In the genomic region with DNA sequence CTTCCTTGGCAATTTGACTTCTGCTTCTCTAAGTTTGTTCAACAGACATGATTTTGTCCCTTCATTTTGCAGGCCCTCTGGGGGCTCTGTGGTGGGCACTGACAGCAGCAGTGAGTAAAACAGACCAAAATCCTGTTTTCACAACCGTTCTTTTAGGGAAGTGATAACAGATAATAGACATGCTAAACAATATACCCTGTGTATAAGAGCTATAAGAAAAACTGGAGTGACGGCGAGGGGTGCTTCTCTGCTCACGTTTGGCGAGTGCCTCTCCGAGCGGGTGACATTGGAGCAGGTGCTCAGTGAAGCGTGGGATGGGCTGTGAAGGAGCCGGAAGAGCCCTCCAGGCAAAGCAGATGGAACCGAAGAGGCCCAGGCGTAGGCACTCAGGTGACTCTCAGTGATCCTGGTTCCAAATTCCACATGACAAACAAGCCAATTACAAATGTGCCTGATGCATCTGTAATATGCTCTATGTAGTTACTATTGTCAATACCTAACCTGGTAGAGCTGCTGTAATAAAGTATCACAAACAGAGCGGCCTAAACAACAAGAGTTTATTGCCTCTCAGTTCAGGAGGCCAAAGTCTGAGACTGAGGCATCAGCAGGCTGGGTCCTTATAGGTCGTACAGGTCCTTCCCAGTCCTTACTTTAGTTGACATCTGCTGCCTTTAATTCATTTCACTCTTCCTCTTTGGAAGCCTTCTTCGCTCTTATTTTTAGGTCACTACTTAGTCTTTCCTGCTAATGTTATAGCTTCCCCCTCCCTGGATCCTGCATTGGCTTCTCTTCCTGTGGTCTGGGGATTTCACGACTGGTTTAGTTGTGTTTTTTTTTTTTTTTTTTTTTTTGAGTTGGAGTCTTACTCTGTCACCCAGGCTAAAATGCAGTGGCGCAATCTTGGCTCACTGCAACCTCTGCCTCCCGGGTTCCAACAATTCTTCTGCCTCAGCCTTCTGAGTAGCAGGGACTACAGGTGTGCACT, we compare ENCODE assay signal across 30 cellular contexts. TPM values are rescaled to one million over a fixed set of nuclear protein-coding genes. Genes with fewer than 3 reads are reported as not detected.
DNase-seq lines count a peak whose midpoint lies in the region; ATAC-seq and TF ChIP-seq lines count a peak whose summit lies in the region.
"Had no signal": no experiment of that assay in that cellular context is flagged by ENCODE, and none has a peak within 500 bp of the region (broad histone marks: within the 10 kb centered on the region; RNA-seq: fewer than 3 reads in every experiment).

No MANE protein-coding gene starts in this region.

- peak overlapping the region in 1 of 8 donors; percentile 37 for H3K4me3 Mint-ChIP-seq in CD4-positive, alpha-beta memory T cell
- peak overlapping the region; percentile 19 for H3K4me3 Mint-ChIP-seq in activated B cell treated with CpG ODN at 0.5 μM for 24 hours
- H3K4me3 Mint-ChIP-seq: activated CD4-positive, alpha-beta T cell treated with anti-CD3 and anti-CD28 coated beads for 36 hours; activated naive CD4-positive, alpha-beta T cell treated with anti-CD3 and anti-CD28 coated beads for 36 hours; activated T-cell treated with anti-CD3 and anti-CD28 coated beads, Interleukin-2, amount 50 U/mL, for 72 hours; CD8-positive, alpha-beta memory T cell; mesothelial cell of epicardium; natural killer cell; T-cell had no signal

- no peaks in the 10 kb centered on the region for H3K9me2 ChIP-seq in GM23248 (ENCODE audit: insufficient read depth)

- DNase-seq in CD4-positive, alpha-beta memory T cell = no peak
- DNase-seq in KBM-7 (peak; percentile 32), activated B cell treated with CpG ODN at 0.5 μM for 24 hours (no peak), erythroblast (lab: John Stamatoyannopoulos, UW) (no peak), GF-D8 (lab: John Stamatoyannopoulos, UW) (no peak), GM23248 (no peak)
- DNase-seq: activated CD4-positive, alpha-beta T cell treated with anti-CD3 and anti-CD28 coated beads for 36 hours; activated naive CD4-positive, alpha-beta T cell treated with anti-CD3 and anti-CD28 coated beads for 36 hours; activated T-cell treated with anti-CD3 and anti-CD28 coated beads, Interleukin-2, amount 50 U/mL, for 72 hours; CD8-positive, alpha-beta memory T cell; gastrocnemius medialis; GDM1; hippocampal formation; Karpas-422; left ventricle myocardium superior; natural killer cell; NCI-H1105 treated with DMSO at 0.1 percent for 48 hours; NCI-H2029 treated with DMSO at 0.1 percent for 48 hours; NCI-H345; ovary; stimulated activated CD4-positive, alpha-beta T cell treated with anti-CD3 and anti-CD28 coated beads, Interleukin-4, amount 100 ng/mL, for 1 hour; stimulated activated naive CD4-positive, alpha-beta T cell treated with Interleukin-2 at 50 U/mL for 16 hours; T-cell; testis had no signal

- no peaks in the 10 kb centered on the region for H3K4me1 ChIP-seq in CD4-positive, alpha-beta memory T cell (ENCODE audit: insufficient read depth, low read length)
- H3K4me1 ChIP-seq in neutrophil (ENCODE audit: control insufficient read depth in 1 of 2, insufficient read depth in 1 of 2, low read depth in 1 of 2, low read length in 1 of 2) = peaks cover 54 to 56% of the 10 kb centered on the region in 2 experiments
- H3K4me1 ChIP-seq in GM23248 (ENCODE audit: insufficient read depth) = no peaks in the 10 kb centered on the region
- H3K4me1 ChIP-seq: breast epithelium, esophagus muscularis mucosa, gastrocnemius medialis, SJSA1, testis had no signal

- no peaks in the 10 kb centered on the region for H4K20me1 ChIP-seq in GM23248 (ENCODE audit: insufficient read depth)

- intact Hi-C loops in CD4-positive, alpha-beta memory T cell (cut with micrococcal nuclease) = no loop called here
- intact Hi-C loops in activated B cell treated with CpG ODN at 0.5 μM for 24 hours (cut with micrococcal nuclease) = no loop called here

- H3K4me2 ChIP-seq in GM23248 (ENCODE audit: unreplicated experiment) = no peak overlapping the region

- no peak overlapping the region for H2AFZ ChIP-seq in GM23248

- no peak for TF ChIP-seq POLR2A in erythroblast (IDR thresholded peaks at IDR 0.05; ENCODE audit: low read length)

- POLR2A ChIA-PET in CD4-positive, alpha-beta memory T cell (lab: Charles Lee; ENCODE audit: partially characterized antibody) = no interaction called here
- POLR2A ChIA-PET in activated B cell treated with CpG ODN at 0.5 μM for 24 hours (lab: Charles Lee) = interaction anchor here (0.9 to 4.0 kb wide), 4 partner anchors 22 to 48 kb away, joined by 3 to 36 read pairs (median 6); a partner anchor contains a TSS

- H3K36me3 Mint-ChIP-seq in CD4-positive, alpha-beta memory T cell = peaks cover 70 to 75% of the 10 kb centered on the region in 2 donors
- no peaks in the 10 kb centered on the region for H3K36me3 Mint-ChIP-seq in activated B cell treated with CpG ODN at 0.5 μM for 24 hours (ENCODE audit: low read depth)
- H3K36me3 Mint-ChIP-seq: mesothelial cell of epicardium, natural killer cell had no signal

- WGBS in GM23248 (ENCODE audit: low coverage in 1 of 2, low lambda C conversion rate in 2 of 2, missing lambda C conversion rate in 2 of 2), 2 experiments = 48 to 49% methylated on average over 17 of the region's 17 CpGs

- H3K79me2 ChIP-seq in GM23248 (ENCODE audit: insufficient read depth) = no peaks in the 10 kb centered on the region

- no peaks in the 10 kb centered on the region for H3K9me3 ChIP-seq in CD4-positive, alpha-beta memory T cell (ENCODE audit: control insufficient read depth in 1 of 2, low read length in 2 of 2)
- H3K9me3 ChIP-seq in neutrophil (no peaks in the 10 kb centered on the region), GM23248 (ENCODE audit: low read depth) (no peaks in the 10 kb centered on the region)
- H3K9me3 ChIP-seq: breast epithelium, esophagus muscularis mucosa, gastrocnemius medialis, ovary, testis had no signal

- H3K9ac ChIP-seq in GM23248 = no peak overlapping the region

- CTCF ChIA-PET in CD4-positive, alpha-beta memory T cell (lab: Charles Lee; ENCODE audit: partially characterized antibody) = interaction anchor here (1.6 kb wide), 2 partner anchors 44 to 48 kb away, joined by 4 read pairs; no protein-coding TSS in a partner anchor
- CTCF ChIA-PET in activated B cell treated with CpG ODN at 0.5 μM for 24 hours (lab: Charles Lee) = interaction anchor here (1.1 to 4.3 kb wide), 2 partner anchors 48 to 49 kb away, joined by 4 to 27 read pairs; no protein-coding TSS in a partner anchor

- in situ Hi-C loops in KBM-7 (cut with MboI; ENCODE audit: low pct_unique_long_range_greater_than_20kb, low sequenced_read_pairs) (no loop called here), GM23248 (cut with MboI) (no loop called here)

- TF ChIP-seq CTCF in activated B cell treated with CpG ODN at 0.5 μM for 24 hours (IDR thresholded peaks at IDR 0.05) = no peak
- TF ChIP-seq CTCF in neutrophil (IDR thresholded peaks at IDR 0.05) = no peak

- H3K27me3 ChIP-seq in CD4-positive, alpha-beta memory T cell (ENCODE audit: insufficient read depth, low read length) = no peaks in the 10 kb centered on the region
- H3K27me3 ChIP-seq in neutrophil (no peaks in the 10 kb centered on the region), GM23248 (replicated peaks; ENCODE audit: insufficient read depth) (no peaks in the 10 kb centered on the region)
- H3K27me3 ChIP-seq: breast epithelium, esophagus muscularis mucosa, gastrocnemius medialis, ovary, SJSA1, testis had no signal

- H3K4me3 ChIP-seq in CD4-positive, alpha-beta memory T cell (ENCODE audit: low read length in 2 of 2) = no peak overlapping the region
- H3K4me3 ChIP-seq in neutrophil (ENCODE audit: low read depth in 1 of 2, low read length in 1 of 2) = no peak overlapping the region
- no peak overlapping the region for H3K4me3 ChIP-seq in GM23248
- H3K4me3 ChIP-seq: breast epithelium, esophagus muscularis mucosa, gastrocnemius medialis, ovary, SJSA1, testis had no signal

- peak overlapping the region in 4 of 7 donors; percentile 2 to 25 (median 20) for H3K27ac Mint-ChIP-seq in CD4-positive, alpha-beta memory T cell
- peak overlapping the region; percentile 62 for H3K27ac Mint-ChIP-seq in activated B cell treated with CpG ODN at 0.5 μM for 24 hours
- H3K27ac Mint-ChIP-seq: activated CD4-positive, alpha-beta T cell treated with anti-CD3 and anti-CD28 coated beads for 36 hours; activated naive CD4-positive, alpha-beta T cell treated with anti-CD3 and anti-CD28 coated beads for 36 hours; activated T-cell treated with anti-CD3 and anti-CD28 coated beads, Interleukin-2, amount 50 U/mL, for 72 hours; mesothelial cell of epicardium; natural killer cell; T-cell had no signal

- H3K27ac ChIP-seq in CD4-positive, alpha-beta memory T cell (ENCODE audit: low read depth, low read length) = no peak overlapping the region
- H3K27ac ChIP-seq in neutrophil = peak overlapping the region; percentile 65
- H3K27ac ChIP-seq in GM23248 = no peak overlapping the region
- H3K27ac ChIP-seq: breast epithelium, esophagus muscularis mucosa, gastrocnemius medialis, ovary, SJSA1, testis had no signal

- H3K36me3 ChIP-seq in CD4-positive, alpha-beta memory T cell (ENCODE audit: insufficient read depth, low read length) = peaks cover 20% of the 10 kb centered on the region
- H3K36me3 ChIP-seq in neutrophil = no peaks in the 10 kb centered on the region
- H3K36me3 ChIP-seq in GM23248 (ENCODE audit: low read depth) = no peaks in the 10 kb centered on the region
- H3K36me3 ChIP-seq: breast epithelium, esophagus muscularis mucosa, gastrocnemius medialis, ovary, SJSA1 had no signal

- H3F3A ChIP-seq in GM23248 (ENCODE audit: insufficient read depth) = no peaks in the 10 kb centered on the region

- peaks cover 5 to 13% (median 10%) of the 10 kb centered on the region in 4 donors for H3K4me1 Mint-ChIP-seq in CD4-positive, alpha-beta memory T cell
- H3K4me1 Mint-ChIP-seq in activated B cell treated with CpG ODN at 0.5 μM for 24 hours = peaks cover 65% of the 10 kb centered on the region
- H3K4me1 Mint-ChIP-seq: mesothelial cell of epicardium had no signal

- ATAC-seq in activated B cell treated with CpG ODN at 0.5 μM for 24 hours (ENCODE audit: low read depth) = peak; percentile 12
- ATAC-seq: activated CD4-positive, alpha-beta T cell treated with anti-CD3 and anti-CD28 coated beads for 36 hours; activated T-cell treated with anti-CD3 and anti-CD28 coated beads, Interleukin-2, amount 50 U/mL, for 72 hours; gastrocnemius medialis; left ventricle myocardium superior; natural killer cell; T-cell had no signal

- H3K27me3 Mint-ChIP-seq in CD4-positive, alpha-beta memory T cell = no peaks in the 10 kb centered on the region
- H3K27me3 Mint-ChIP-seq in activated B cell treated with CpG ODN at 0.5 μM for 24 hours = no peaks in the 10 kb centered on the region
- H3K27me3 Mint-ChIP-seq: activated CD4-positive, alpha-beta T cell treated with anti-CD3 and anti-CD28 coated beads for 36 hours; T-cell had no signal

- H3K9me3 Mint-ChIP-seq in CD4-positive, alpha-beta memory T cell = peaks cover 0 to 2% (median 0%) of the 10 kb centered on the region in 8 donors
- no peaks in the 10 kb centered on the region for H3K9me3 Mint-ChIP-seq in activated B cell treated with CpG ODN at 0.5 μM for 24 hours
- H3K9me3 Mint-ChIP-seq: activated naive CD4-positive, alpha-beta T cell treated with anti-CD3 and anti-CD28 coated beads for 36 hours; activated T-cell treated with anti-CD3 and anti-CD28 coated beads, Interleukin-2, amount 50 U/mL, for 72 hours; CD8-positive, alpha-beta memory T cell; mesothelial cell of epicardium; natural killer cell; T-cell had no signal

RNA-seq across cellular contexts. Expression of a gene that starts 20.1 kb away (rescaled TPM):
- not detected for total RNA-seq in CD4-positive, alpha-beta memory T cell
- polyA plus RNA-seq in CD4-positive, alpha-beta memory T cell = not detected
- total RNA-seq in activated B cell treated with CpG ODN at 0.5 μM for 24 hours = not detected in 2 replicates
- not detected in 2 replicates for total RNA-seq in GM23248 (2014; rRNA removed; shearing (Covaris generic))
- polyA plus RNA-seq in GM23248 (2016; fragmentation: Nextera tagmentation; extraction: Ambion mirVana) = not detected in 2 replicates
- total RNA-seq: activated CD4-positive, alpha-beta T cell treated with anti-CD3 and anti-CD28 coated beads for 36 hours; activated naive CD4-positive, alpha-beta T cell treated with anti-CD3 and anti-CD28 coated beads for 36 hours; breast epithelium; CD8-positive, alpha-beta memory T cell; esophagus muscularis mucosa; gastrocnemius medialis; H1; left ventricle myocardium superior; mesothelial cell of epicardium; natural killer cell; ovary; SJSA1; T-cell had no signal
- polyA plus RNA-seq: CD8-positive, alpha-beta memory T cell; H1; ovary had no signal

RNA-seq across cellular contexts. Expression of a gene that starts 21.9 kb away (rescaled TPM):
- 10 to 100 TPM; 13.8 to 14.6 TPM for total RNA-seq in CD4-positive, alpha-beta memory T cell
- polyA plus RNA-seq in CD4-positive, alpha-beta memory T cell = 1 to 10 TPM; 3.4 to 4.5 TPM
- 0.44 and 0.73 TPM in 2 replicates for total RNA-seq in activated B cell treated with CpG ODN at 0.5 μM for 24 hours
- total RNA-seq in GM23248 (2014; rRNA removed; shearing (Covaris generic)) = 0.76 and 2.3 TPM in 2 replicates
- 0.28 and 0.84 TPM in 2 replicates for polyA plus RNA-seq in GM23248 (2016; fragmentation: Nextera tagmentation; extraction: Ambion mirVana)
